Comparison of ENCODE assay signal across 10 cellular contexts in the genomic region with DNA sequence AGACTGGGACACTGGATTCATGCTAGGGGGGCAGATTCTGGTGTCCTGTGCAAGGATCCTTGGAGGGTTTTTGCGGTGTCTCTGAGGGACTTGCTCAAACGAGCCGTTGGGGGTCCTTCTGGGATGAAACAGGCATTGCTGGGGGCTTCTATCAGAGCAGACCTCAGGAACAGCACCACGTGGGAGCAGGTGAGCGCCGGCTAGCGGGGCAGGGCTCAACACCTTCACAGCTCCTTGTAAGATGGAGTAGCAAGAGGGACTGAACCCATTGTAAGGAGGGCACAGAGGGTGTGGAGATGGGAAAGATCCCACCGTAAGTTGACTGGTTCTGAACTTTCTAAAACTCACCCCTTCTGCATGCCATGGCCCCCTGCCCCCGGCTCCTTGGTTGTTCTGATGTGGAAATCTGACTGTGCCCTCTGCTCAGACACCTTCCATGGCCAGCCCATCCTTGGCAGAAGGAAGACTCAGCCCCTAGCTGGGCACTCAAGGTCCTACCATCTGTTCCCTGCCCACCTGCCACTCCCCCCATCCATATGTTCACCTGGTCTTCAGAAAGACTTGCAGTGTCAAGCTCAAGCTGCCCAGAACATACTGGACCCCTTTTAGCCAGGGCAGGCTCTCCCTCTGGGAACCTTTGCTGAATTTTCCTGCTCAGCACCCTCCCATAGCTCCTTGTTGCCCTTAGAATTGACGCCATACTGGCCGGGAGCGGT. TPM values are rescaled to one million over a fixed set of nuclear protein-coding genes. Genes with fewer than 3 reads are reported as not detected.
DNase-seq lines count a peak whose midpoint lies in the region; ATAC-seq, FAIRE-seq and TF ChIP-seq lines count a peak whose summit lies in the region.
"Had no signal": no experiment of that assay in that cellular context is flagged by ENCODE, and none has a peak within 500 bp of the region (broad histone marks: within the 10 kb centered on the region; RNA-seq: fewer than 3 reads in every experiment).

No MANE protein-coding gene starts in this region.

- peaks cover 40% of the 10 kb centered on the region for H3K4me1 Mint-ChIP-seq in activated T-cell treated with anti-CD3 and anti-CD28 coated beads, Interleukin-2, amount 50 U/mL, for 72 hours (ENCODE audit: low read depth)
- H3K4me1 Mint-ChIP-seq in activated naive CD8-positive, alpha-beta T cell treated with anti-CD3 and anti-CD28 coated beads, Interleukin-2, amount 50 U/mL, for 24 hours: peaks cover 24% of the 10 kb centered on the region

- TF ChIP-seq CTCF in keratinocyte (optimal IDR thresholded peaks at IDR 0.05 in 1 of 3, IDR thresholded peaks at IDR 0.05 in 1 of 3, conservative IDR thresholded peaks at IDR 0.05 in 1 of 3; ENCODE audit: extremely low read depth in 1 of 3, insufficient read depth in 2 of 3, low read length in 3 of 3) (peak in 1 of 3 experiments; percentile 33), testis (IDR thresholded peaks at IDR 0.05) (no peak)

- H3K27ac ChIP-seq in keratinocyte (ENCODE audit: control insufficient read depth, insufficient read depth, low read length): no peak overlapping the region
- H3K27ac ChIP-seq in testis: peak overlapping the region in 1 of 2 donors; percentile 89

- H3K9me3 Mint-ChIP-seq in activated T-cell treated with anti-CD3 and anti-CD28 coated beads, Interleukin-2, amount 50 U/mL, for 72 hours: no peaks in the 10 kb centered on the region
- H3K9me3 Mint-ChIP-seq in activated naive CD8-positive, alpha-beta T cell treated with anti-CD3 and anti-CD28 coated beads, Interleukin-2, amount 50 U/mL, for 24 hours: no peaks in the 10 kb centered on the region

- H3K4me3 Mint-ChIP-seq in activated T-cell treated with anti-CD3 and anti-CD28 coated beads, Interleukin-2, amount 50 U/mL, for 72 hours: peak overlapping the region; percentile 85 to 100
- H3K4me3 Mint-ChIP-seq in activated naive CD8-positive, alpha-beta T cell treated with anti-CD3 and anti-CD28 coated beads, Interleukin-2, amount 50 U/mL, for 24 hours: peak overlapping the region; percentile 91

- no peaks in the 10 kb centered on the region for H3K36me3 Mint-ChIP-seq in activated T-cell treated with anti-CD3 and anti-CD28 coated beads, Interleukin-2, amount 50 U/mL, for 72 hours (ENCODE audit: insufficient read depth in 2 of 2)
- no peaks in the 10 kb centered on the region for H3K36me3 Mint-ChIP-seq in activated naive CD8-positive, alpha-beta T cell treated with anti-CD3 and anti-CD28 coated beads, Interleukin-2, amount 50 U/mL, for 24 hours (ENCODE audit: low read depth)

- no peaks in the 10 kb centered on the region for H3K36me3 ChIP-seq in keratinocyte (ENCODE audit: control insufficient read depth in 2 of 2, extremely low read depth in 1 of 2, insufficient read depth in 2 of 2, low read length in 2 of 2)
- no peaks in the 10 kb centered on the region for H3K36me3 ChIP-seq in testis (ENCODE audit: low read depth, missing control alignments)

- H3K4me2 ChIP-seq in keratinocyte (ENCODE audit: control insufficient read depth, extremely low read depth, insufficient read depth, low read depth, low read length): peak overlapping the region; percentile 89

- intact Hi-C loops in testis (cut with DNase I; ENCODE audit: low total_unique reads) (no loop called here), head of caudate nucleus (cut with DNase I) (loop anchor here (5.0 kb wide), 1 partner anchor 41 kb away; a partner anchor contains a TSS)

- H3K27me3 ChIP-seq in keratinocyte (ENCODE audit: control insufficient read depth, extremely low read depth, insufficient read depth, low read length): no peaks in the 10 kb centered on the region
- no peaks in the 10 kb centered on the region for H3K27me3 ChIP-seq in testis

- H4K20me1 ChIP-seq in keratinocyte (ENCODE audit: control insufficient read depth, extremely low read depth, insufficient read depth, low read length): no peaks in the 10 kb centered on the region

- H3K79me2 ChIP-seq in keratinocyte (ENCODE audit: control insufficient read depth, insufficient read depth, low read length): peaks cover 19% of the 10 kb centered on the region

- no peak overlapping the region for H2AFZ ChIP-seq in keratinocyte (ENCODE audit: control insufficient read depth, low read length)

- H3K9me3 ChIP-seq in keratinocyte (ENCODE audit: control insufficient read depth, low read depth, low read length) (no peaks in the 10 kb centered on the region), testis (no peaks in the 10 kb centered on the region)

- TF ChIP-seq POLR2A in testis (IDR thresholded peaks at IDR 0.05): no peak

- 33 to 52% methylated on average over 12 of the region's 12 CpGs for WGBS in testis, 2 donors

- H3K27ac Mint-ChIP-seq in activated T-cell treated with anti-CD3 and anti-CD28 coated beads, Interleukin-2, amount 50 U/mL, for 72 hours: peak overlapping the region; percentile 10
- no peak overlapping the region for H3K27ac Mint-ChIP-seq in activated naive CD8-positive, alpha-beta T cell treated with anti-CD3 and anti-CD28 coated beads, Interleukin-2, amount 50 U/mL, for 24 hours

- dilution Hi-C loops in keratinocyte (cut with MboI; ENCODE audit: extremely low pct_ligation_motif_present, low sequenced_read_pairs): no loop called here

- no peaks in the 10 kb centered on the region for H3K9me1 ChIP-seq in keratinocyte (ENCODE audit: control insufficient read depth, extremely low read depth, insufficient read depth, low read length)

- peak; percentile 39 for FAIRE-seq in keratinocyte (lab: Jason Lieb, UNC)

- H3K4me3 ChIP-seq in keratinocyte (ENCODE audit: control insufficient read depth in 2 of 3, extremely low read depth in 1 of 3, insufficient read depth in 2 of 3, low read depth in 1 of 3, low read length in 3 of 3) (peak overlapping the region; percentile 66 to 85 (median 85)), testis (peak overlapping the region; percentile 74 to 75)

- no peaks in the 10 kb centered on the region for H3K27me3 Mint-ChIP-seq in activated T-cell treated with anti-CD3 and anti-CD28 coated beads, Interleukin-2, amount 50 U/mL, for 72 hours (ENCODE audit: low read depth)
- no peaks in the 10 kb centered on the region for H3K27me3 Mint-ChIP-seq in activated naive CD8-positive, alpha-beta T cell treated with anti-CD3 and anti-CD28 coated beads, Interleukin-2, amount 50 U/mL, for 24 hours

- H3K9ac ChIP-seq in keratinocyte (ENCODE audit: control insufficient read depth, extremely low read depth, insufficient read depth, low read length): peak overlapping the region; percentile 88

- no peak for ATAC-seq in activated T-cell treated with anti-CD3 and anti-CD28 coated beads, Interleukin-2, amount 50 U/mL, for 72 hours (replicated peaks in 1 of 2)
- ATAC-seq in activated naive CD8-positive, alpha-beta T cell treated with anti-CD3 and anti-CD28 coated beads, Interleukin-2, amount 50 U/mL, for 24 hours: no peak

- DNase-seq in activated T-cell treated with anti-CD3 and anti-CD28 coated beads, Interleukin-2, amount 50 U/mL, for 72 hours: no peak
- DNase-seq in activated T-cell treated with anti-CD3 and anti-CD28 coated beads, Interleukin-2, amount 50 U/mL, for 1 hour: no peak
- no peak for DNase-seq in activated naive CD8-positive, alpha-beta T cell treated with anti-CD3 and anti-CD28 coated beads, Interleukin-2, amount 50 U/mL, for 24 hours
- DNase-seq in keratinocyte (ENCODE audit: low read depth, low spot score) (no peak), testis (no peak), head of caudate nucleus (no peak), NCI-H1694 treated with DMSO at 0.1 percent for 48 hours (lab: John Stamatoyannopoulos, UW) (no peak)
- DNase-seq in stimulated activated CD4-positive, alpha-beta T cell treated with anti-CD3 and anti-CD28 coated beads, Interleukin-4, amount 100 ng/mL, for 24 hours: no peak

- H3K4me1 ChIP-seq in keratinocyte (ENCODE audit: control insufficient read depth, extremely low read depth, insufficient read depth, low read length) (peaks cover 31% of the 10 kb centered on the region), testis (peaks cover 47% of the 10 kb centered on the region)

RNA-seq across cellular contexts. Expression of a gene that starts 1.2 kb away (rescaled TPM):
- total RNA-seq in activated T-cell treated with anti-CD3 and anti-CD28 coated beads, Interleukin-2, amount 50 U/mL, for 72 hours: 1 to 10 TPM; 3.5 to 4.4 TPM
- polyA plus RNA-seq in keratinocyte (8.4 to 12.6 TPM (median 11.7 TPM) in 3 replicates), testis (ENCODE audit: insufficient read depth, low read depth, low replicate concordance) (25.9 TPM)
- polyA plus RNA-seq in keratinocyte (2011; ENCODE audit: low read depth): 2.0 TPM
- 4.7 and 8.4 TPM in 2 replicates for polyA plus RNA-seq in keratinocyte (2011; cell fraction: cytosol; rRNA removed)
- polyA plus RNA-seq in keratinocyte (2011; cell fraction: nucleus; rRNA removed): 28.1 and 38.7 TPM in 2 replicates
- 6.2 and 16.0 TPM in 2 replicates for polyA plus RNA-seq in keratinocyte (2012; ENCODE audit: low replicate concordance)
- polyA minus RNA-seq in keratinocyte: 7.9 to 23.1 TPM (median 12.0 TPM) in 3 replicates
- 31.8 TPM for polyA minus RNA-seq in keratinocyte (2011; cell fraction: cytosol; rRNA and poly(A)+ RNA removed)
- polyA minus RNA-seq in keratinocyte (2011; cell fraction: nucleus; rRNA and poly(A)+ RNA removed): 23.7 and 24.8 TPM in 2 replicates
- total RNA-seq in testis: 100 to 1,000 TPM in 1 of 2 donors, 10 to 100 TPM in 1; 92.8 to 105 TPM

RNA-seq across cellular contexts. Expression of a gene that starts 10.8 kb away (rescaled TPM):
- total RNA-seq in activated T-cell treated with anti-CD3 and anti-CD28 coated beads, Interleukin-2, amount 50 U/mL, for 72 hours: not detected
- polyA plus RNA-seq in keratinocyte (not detected in 3 replicates), testis (ENCODE audit: insufficient read depth, low read depth, low replicate concordance) (not detected)
- polyA plus RNA-seq in keratinocyte (2011; ENCODE audit: low read depth): not detected
- polyA plus RNA-seq in keratinocyte (2011; cell fraction: cytosol; rRNA removed): not detected in 2 replicates
- not detected in 2 replicates for polyA plus RNA-seq in keratinocyte (2011; cell fraction: nucleus; rRNA removed)
- not detected in 2 replicates for polyA plus RNA-seq in keratinocyte (2012; ENCODE audit: low replicate concordance)
- polyA minus RNA-seq in keratinocyte: not detected in 3 replicates
- not detected for polyA minus RNA-seq in keratinocyte (2011; cell fraction: cytosol; rRNA and poly(A)+ RNA removed)
- not detected in 2 replicates for polyA minus RNA-seq in keratinocyte (2011; cell fraction: nucleus; rRNA and poly(A)+ RNA removed)
- under 1 TPM in 1 of 2 donors, not detected in 1; 0.87 TPM for total RNA-seq in testis
- total RNA-seq: Daoy, glomerular endothelial cell had no signal

RNA-seq across cellular contexts. Expression of a gene that starts 23.1 kb away (rescaled TPM):
- total RNA-seq in activated T-cell treated with anti-CD3 and anti-CD28 coated beads, Interleukin-2, amount 50 U/mL, for 72 hours: not detected
- polyA plus RNA-seq in keratinocyte: 0.04 to 0.08 TPM (median 0.06 TPM) in 3 replicates
- not detected for polyA plus RNA-seq in keratinocyte (2011; ENCODE audit: low read depth)
- 0.04 and 0.09 TPM in 2 replicates for polyA plus RNA-seq in keratinocyte (2011; cell fraction: cytosol; rRNA removed)
- 0.16 and 0.27 TPM in 2 replicates for polyA plus RNA-seq in keratinocyte (2011; cell fraction: nucleus; rRNA removed)
- polyA plus RNA-seq in keratinocyte (2012; ENCODE audit: low replicate concordance): 0.10 and 0.25 TPM in 2 replicates
- 0.16 TPM in 1 of 3 replicates, not detected in the others for polyA minus RNA-seq in keratinocyte
- not detected for polyA minus RNA-seq in keratinocyte (2011; cell fraction: cytosol; rRNA and poly(A)+ RNA removed)
- polyA minus RNA-seq in keratinocyte (2011; cell fraction: nucleus; rRNA and poly(A)+ RNA removed): not detected in 2 replicates
- total RNA-seq in testis: 1 to 10 TPM in 1 of 2 donors, under 1 TPM in 1; 0.68 to 2.6 TPM
- polyA plus RNA-seq in testis (ENCODE audit: insufficient read depth, low read depth, low replicate concordance): 1.4 TPM
- total RNA-seq: Daoy had no signal

RNA-seq across cellular contexts. Expression of a gene that starts 39.9 kb away (rescaled TPM):
- total RNA-seq in activated T-cell treated with anti-CD3 and anti-CD28 coated beads, Interleukin-2, amount 50 U/mL, for 72 hours: 10 to 100 TPM; 56.5 to 63.6 TPM
- polyA plus RNA-seq in keratinocyte (30.2 to 71.5 TPM (median 33.8 TPM) in 3 replicates), testis (ENCODE audit: insufficient read depth, low read depth, low replicate concordance) (44.3 TPM)
- polyA plus RNA-seq in keratinocyte (2011; ENCODE audit: low read depth): 20.0 TPM
- 38.8 and 91.8 TPM in 2 replicates for polyA plus RNA-seq in keratinocyte (2011; cell fraction: cytosol; rRNA removed)
- 27.2 and 39.9 TPM in 2 replicates for polyA plus RNA-seq in keratinocyte (2011; cell fraction: nucleus; rRNA removed)
- polyA plus RNA-seq in keratinocyte (2012; ENCODE audit: low replicate concordance): 66.1 and 69.7 TPM in 2 replicates
- 35.5 to 82.7 TPM (median 71.2 TPM) in 3 replicates for polyA minus RNA-seq in keratinocyte
- 129 TPM for polyA minus RNA-seq in keratinocyte (2011; cell fraction: cytosol; rRNA and poly(A)+ RNA removed)
- polyA minus RNA-seq in keratinocyte (2011; cell fraction: nucleus; rRNA and poly(A)+ RNA removed): 16.9 and 18.0 TPM in 2 replicates
- 10 to 100 TPM; 77.7 to 82.9 TPM for total RNA-seq in testis

RNA-seq across cellular contexts. Expression of a gene that starts 51.7 kb away (rescaled TPM):
- 10 to 100 TPM; 32.4 to 38.4 TPM for total RNA-seq in activated T-cell treated with anti-CD3 and anti-CD28 coated beads, Interleukin-2, amount 50 U/mL, for 72 hours
- 23.3 to 36.6 TPM (median 33.0 TPM) in 3 replicates for polyA plus RNA-seq in keratinocyte
- polyA plus RNA-seq in keratinocyte (2011; ENCODE audit: low read depth): 9.5 TPM
- 17.9 and 36.2 TPM in 2 replicates for polyA plus RNA-seq in keratinocyte (2011; cell fraction: cytosol; rRNA removed)
- polyA plus RNA-seq in keratinocyte (2011; cell fraction: nucleus; rRNA removed): 21.8 and 31.9 TPM in 2 replicates
- 26.7 and 44.0 TPM in 2 replicates for polyA plus RNA-seq in keratinocyte (2012; ENCODE audit: low replicate concordance)
- polyA minus RNA-seq in keratinocyte: 10.8 to 34.4 TPM (median 16.2 TPM) in 3 replicates
- polyA minus RNA-seq in keratinocyte (2011; cell fraction: cytosol; rRNA and poly(A)+ RNA removed): 29.9 TPM
- 8.5 and 10.2 TPM in 2 replicates for polyA minus RNA-seq in keratinocyte (2011; cell fraction: nucleus; rRNA and poly(A)+ RNA removed)
- 10 to 100 TPM; 44.0 to 48.3 TPM for total RNA-seq in testis
- 28.6 TPM for polyA plus RNA-seq in testis (ENCODE audit: insufficient read depth, low read depth, low replicate concordance)

Comparison
In these comparisons a context has a peak if more than half of its experiments do, and no peak if none do; other contexts are left out.
1. RNA of a gene that starts 1.2 kb away (total RNA-seq): 92.8 to 105 TPM in testis; 3.5 to 4.4 TPM in activated T-cell treated with anti-CD3 and anti-CD28 coated beads, Interleukin-2, amount 50 U/mL, for 72 hours; every median in the first group is over 10 times any median in the second.